7 cellular contexts compared by ENCODE assay signal in genomic region chr16:31472559-31473203, GRCh38. TPM values are rescaled to one million over a fixed set of nuclear protein-coding genes. Genes with fewer than 3 reads are reported as not detected.
DNase-seq lines count a peak whose midpoint lies in the region; TF ChIP-seq lines count a peak whose summit lies in the region.

No MANE protein-coding gene starts in this region.

- H3K9me3 Mint-ChIP-seq in chondrocyte (ENCODE audit: low read depth) = no peaks in the 10 kb centered on the region

- H4K20me1 ChIP-seq in SK-N-SH (ENCODE audit: insufficient read depth) = peaks cover 21% of the 10 kb centered on the region

- H3K36me3 ChIP-seq in SK-N-SH (replicated peaks in 1 of 2; ENCODE audit: control insufficient read depth in 1 of 2, insufficient read depth in 2 of 2, low read length in 1 of 2) = peaks cover 24 to 27% of the 10 kb centered on the region in 2 experiments
- no peaks in the 10 kb centered on the region for H3K36me3 ChIP-seq in kidney epithelial cell (ENCODE audit: control insufficient read depth, insufficient read depth, low read length)

- H3K4me3 Mint-ChIP-seq in chondrocyte (ENCODE audit: unreplicated experiment) = peak overlapping the region; percentile 89

- no peak overlapping the region for H2AFZ ChIP-seq in SK-N-SH (ENCODE audit: low read depth)

- H3K9me3 ChIP-seq in SK-N-SH = no peaks in the 10 kb centered on the region

- no peak for TF ChIP-seq EP300 in SK-N-SH (IDR thresholded peaks at IDR 0.05; ENCODE audit: borderline replicate concordance in 1 of 2, low read depth in 1 of 2, low read length in 1 of 2)

- H3K79me2 ChIP-seq in SK-N-SH (ENCODE audit: insufficient read depth) = peaks cover 45% of the 10 kb centered on the region

- in situ Hi-C loops in KBM-7 (cut with MboI; ENCODE audit: low pct_unique_long_range_greater_than_20kb, low sequenced_read_pairs) = no loop called here

- peak overlapping the region; percentile 72 to 94 for H3K27ac ChIP-seq in SK-N-SH (ENCODE audit: low read depth in 2 of 2, low read length in 1 of 2)

- H3K36me3 Mint-ChIP-seq in chondrocyte (ENCODE audit: low read depth) = peaks cover 29% of the 10 kb centered on the region

- no peaks in the 10 kb centered on the region for H3K27me3 ChIP-seq in SK-N-SH (ENCODE audit: insufficient read depth)
- H3K27me3 ChIP-seq in kidney epithelial cell (ENCODE audit: control insufficient read depth, insufficient read depth, low read length) = peaks cover 2% of the 10 kb centered on the region

- peak overlapping the region; percentile 94 for H3K27ac Mint-ChIP-seq in chondrocyte (ENCODE audit: unreplicated experiment)

- CTCF ChIA-PET in SK-N-SH (lab: Yijun Ruan, JAX) = interaction anchor here (0.6 to 5.7 kb wide), 10 partner anchors 10 to 314 kb away, joined by 3 to 68 read pairs (median 4); partner anchors contain the start of genes ARMC5, SLC5A2 and ZNF843

- peaks cover 49% of the 10 kb centered on the region for H3K4me1 Mint-ChIP-seq in chondrocyte (ENCODE audit: low read depth)

- POLR2A ChIA-PET in SK-N-SH (lab: Yijun Ruan, JAX) = interaction anchor here (0.6 to 1.3 kb wide), 7 partner anchors 12 to 355 kb away, joined by 3 to 12 read pairs (median 5); partner anchors contain the start of genes ARMC5, KAT8 and RUSF1

- no peaks in the 10 kb centered on the region for H3K27me3 Mint-ChIP-seq in chondrocyte (ENCODE audit: low read depth)

- peak overlapping the region; percentile 75 for H3K4me2 ChIP-seq in SK-N-SH

- DNase-seq in GM04503 (ENCODE audit: low read depth) (peak; percentile 61), KBM-7 (peak; percentile 60), SK-N-SH (peak; percentile 98), chondrocyte (ENCODE audit: low spot score) (peak; percentile 96), kidney epithelial cell (ENCODE audit: low read depth) (no peak), ecto neural progenitor cell (ENCODE audit: low spot score) (no peak)
- peak; percentile 74 for DNase-seq in stimulated activated CD8-positive, alpha-beta memory T cell treated with anti-CD3 and anti-CD28 coated beads, Interleukin-4, amount 100 ng/mL, for 48 hours

- H3K4me3 ChIP-seq in SK-N-SH (ENCODE audit: low read depth in 2 of 2, low read length in 1 of 2) (peak overlapping the region; percentile 54 to 81), kidney epithelial cell (ENCODE audit: low read depth, low read length) (peak overlapping the region; percentile 50)

- H3K9ac ChIP-seq in SK-N-SH = peak overlapping the region; percentile 97

- 9% methylated on average over 22 of the region's 24 CpGs for WGBS in SK-N-SH (ENCODE audit: low lambda C conversion rate)

- TF ChIP-seq RAD21 in SK-N-SH (IDR thresholded peaks at IDR 0.05; ENCODE audit: low read length) = no peak; the same call in 1 of the 2 replicates

- H3F3A ChIP-seq in SK-N-SH (replicated peaks; ENCODE audit: insufficient read depth) = peaks cover 30% of the 10 kb centered on the region

- no peaks in the 10 kb centered on the region for H3K9me2 ChIP-seq in SK-N-SH

- H3K4me1 ChIP-seq in SK-N-SH (ENCODE audit: control insufficient read depth in 1 of 2, insufficient read depth in 2 of 2, low read depth in 1 of 2, low read length in 1 of 2) = peaks cover 0 to 12% of the 10 kb centered on the region in 2 experiments; a peak in 1 of 4 replicates

- peak; percentile 91 for TF ChIP-seq CTCF in SK-N-SH (IDR thresholded peaks at IDR 0.05)
- peak; percentile 85 for TF ChIP-seq CTCF in chondrocyte (IDR thresholded peaks at IDR 0.05)
- peak; percentile 67 for TF ChIP-seq CTCF in kidney epithelial cell (IDR thresholded peaks at IDR 0.05; ENCODE audit: insufficient read depth, low read length, poor library complexity, severe bottlenecking)

TF ChIP-seq in SK-N-SH, 30 proteins besides CTCF, POLR2A, EP300 and RAD21:
- peak; percentile 84 for TF ChIP-seq NFIC (IDR thresholded peaks at IDR 0.05; ENCODE audit: borderline replicate concordance)
- TF ChIP-seq FOXJ3 (CRISPR knock-in tag; IDR thresholded peaks at IDR 0.05) = no peak
- TF ChIP-seq TAF1 (IDR thresholded peaks at IDR 0.05; ENCODE audit: borderline replicate concordance, low read depth, low read length) = 0 out of 2 replicates have a peak, but pooled peaks have one; percentile 4
- no peak for TF ChIP-seq TCF12 (IDR thresholded peaks at IDR 0.05)
- TF ChIP-seq, protein P1, sequence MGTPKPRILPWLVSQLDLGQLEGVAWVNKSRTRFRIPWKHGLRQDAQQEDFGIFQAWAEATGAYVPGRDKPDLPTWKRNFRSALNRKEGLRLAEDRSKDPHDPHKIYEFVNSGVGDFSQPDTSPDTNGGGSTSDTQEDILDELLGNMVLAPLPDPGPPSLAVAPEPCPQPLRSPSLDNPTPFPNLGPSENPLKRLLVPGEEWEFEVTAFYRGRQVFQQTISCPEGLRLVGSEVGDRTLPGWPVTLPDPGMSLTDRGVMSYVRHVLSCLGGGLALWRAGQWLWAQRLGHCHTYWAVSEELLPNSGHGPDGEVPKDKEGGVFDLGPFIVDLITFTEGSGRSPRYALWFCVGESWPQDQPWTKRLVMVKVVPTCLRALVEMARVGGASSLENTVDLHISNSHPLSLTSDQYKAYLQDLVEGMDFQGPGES (IDR thresholded peaks at IDR 0.05; ENCODE audit: low read depth, low read length) = peak; percentile 17; the same call in 1 of the 2 replicates
- TF ChIP-seq, protein P2, sequence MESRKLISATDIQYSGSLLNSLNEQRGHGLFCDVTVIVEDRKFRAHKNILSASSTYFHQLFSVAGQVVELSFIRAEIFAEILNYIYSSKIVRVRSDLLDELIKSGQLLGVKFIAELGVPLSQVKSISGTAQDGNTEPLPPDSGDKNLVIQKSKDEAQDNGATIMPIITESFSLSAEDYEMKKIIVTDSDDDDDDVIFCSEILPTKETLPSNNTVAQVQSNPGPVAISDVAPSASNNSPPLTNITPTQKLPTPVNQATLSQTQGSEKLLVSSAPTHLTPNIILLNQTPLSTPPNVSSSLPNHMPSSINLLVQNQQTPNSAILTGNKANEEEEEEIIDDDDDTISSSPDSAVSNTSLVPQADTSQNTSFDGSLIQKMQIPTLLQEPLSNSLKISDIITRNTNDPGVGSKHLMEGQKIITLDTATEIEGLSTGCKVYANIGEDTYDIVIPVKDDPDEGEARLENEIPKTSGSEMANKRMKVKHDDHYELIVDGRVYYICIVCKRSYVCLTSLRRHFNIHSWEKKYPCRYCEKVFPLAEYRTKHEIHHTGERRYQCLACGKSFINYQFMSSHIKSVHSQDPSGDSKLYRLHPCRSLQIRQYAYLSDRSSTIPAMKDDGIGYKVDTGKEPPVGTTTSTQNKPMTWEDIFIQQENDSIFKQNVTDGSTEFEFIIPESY (IDR thresholded peaks at IDR 0.05; ENCODE audit: borderline replicate concordance, low read depth) = no peak
- TF ChIP-seq RCOR1 (IDR thresholded peaks at IDR 0.05; ENCODE audit: low read length) = peak; percentile 93
- TF ChIP-seq POLR2AphosphoS5 (IDR thresholded peaks at IDR 0.05; ENCODE audit: low read depth, low read length) = peak; percentile 28
- TF ChIP-seq FOXM1 (IDR thresholded peaks at IDR 0.05; ENCODE audit: low read depth) = peak; percentile 62
- 0 out of 2 replicates have a peak, but pooled peaks have one; percentile 4 for TF ChIP-seq SMC3 (IDR thresholded peaks at IDR 0.05; ENCODE audit: low read depth, low read length)
- 0 out of 2 replicates have a peak, but pooled peaks have one; percentile 36 for TF ChIP-seq RFX5 (IDR thresholded peaks at IDR 0.05; ENCODE audit: low read length)

RNA-seq across cellular contexts. Expression of gene TGFB1I1, which starts 0.7 kb away (rescaled TPM):
- 29.7 and 30.4 TPM in 2 replicates for polyA plus RNA-seq in SK-N-SH (2012; rRNA removed)
- 15.3 and 29.1 TPM in 2 replicates for polyA plus RNA-seq in SK-N-SH (2012; cell fraction: cytosol; rRNA removed)
- polyA plus RNA-seq in SK-N-SH (2012; cell fraction: nucleus; rRNA removed) = 90.7 and 142 TPM in 2 replicates
- total RNA-seq in chondrocyte = 124 to 224 TPM (median 221 TPM) in 3 replicates
- total RNA-seq in kidney epithelial cell = 116 and 138 TPM in 2 replicates

RNA-seq across cellular contexts. Expression of gene SLC5A2, which starts 10.2 kb away (rescaled TPM):
- polyA plus RNA-seq in SK-N-SH (2012; rRNA removed) = 0.31 and 0.58 TPM in 2 replicates
- polyA plus RNA-seq in SK-N-SH (2012; cell fraction: cytosol; rRNA removed) = 0.12 and 0.14 TPM in 2 replicates
- 2.5 and 2.6 TPM in 2 replicates for polyA plus RNA-seq in SK-N-SH (2012; cell fraction: nucleus; rRNA removed)
- total RNA-seq in chondrocyte (not detected in 3 replicates), kidney epithelial cell (0.04 and 0.21 TPM in 2 replicates)

RNA-seq across cellular contexts. Expression of gene ARMC5, which starts 13.4 kb away (rescaled TPM):
- 7.0 and 8.9 TPM in 2 replicates for polyA plus RNA-seq in SK-N-SH (2012; rRNA removed)
- 3.1 and 4.3 TPM in 2 replicates for polyA plus RNA-seq in SK-N-SH (2012; cell fraction: cytosol; rRNA removed)
- 27.4 and 34.6 TPM in 2 replicates for polyA plus RNA-seq in SK-N-SH (2012; cell fraction: nucleus; rRNA removed)
- total RNA-seq in chondrocyte (12.2 to 13.2 TPM (median 12.4 TPM) in 3 replicates), kidney epithelial cell (18.7 and 23.2 TPM in 2 replicates)

RNA-seq across cellular contexts. Expression of gene ZNF843, which starts 30.1 kb away (rescaled TPM):
- 0.45 and 0.61 TPM in 2 replicates for polyA plus RNA-seq in SK-N-SH (2012; rRNA removed)
- 0.28 and 0.49 TPM in 2 replicates for polyA plus RNA-seq in SK-N-SH (2012; cell fraction: cytosol; rRNA removed)
- polyA plus RNA-seq in SK-N-SH (2012; cell fraction: nucleus; rRNA removed) = 0.35 and 0.46 TPM in 2 replicates
- total RNA-seq in chondrocyte (2.3 to 3.7 TPM (median 2.8 TPM) in 3 replicates), kidney epithelial cell (0.89 and 3.2 TPM in 2 replicates)

RNA-seq across cellular contexts. Expression of gene RUSF1, which starts 35.5 kb away (rescaled TPM):
- 36.5 and 46.8 TPM in 2 replicates for polyA plus RNA-seq in SK-N-SH (2012; rRNA removed)
- 11.5 and 18.3 TPM in 2 replicates for polyA plus RNA-seq in SK-N-SH (2012; cell fraction: cytosol; rRNA removed)
- polyA plus RNA-seq in SK-N-SH (2012; cell fraction: nucleus; rRNA removed) = 230 and 273 TPM in 2 replicates
- 52.7 to 67.5 TPM (median 58.3 TPM) in 3 replicates for total RNA-seq in chondrocyte
- total RNA-seq in kidney epithelial cell = 54.0 and 64.1 TPM in 2 replicates

Comparison
In these comparisons a context has a peak if more than half of its experiments do, and no peak if none do; other contexts are left out.
1. DNase-seq: peak in GM04503 (single experiment), KBM-7 (single experiment), SK-N-SH (single experiment), chondrocyte (single experiment) and stimulated activated CD8-positive, alpha-beta memory T cell treated with anti-CD3 and anti-CD28 coated beads, Interleukin-4, amount 100 ng/mL, for 48 hours (single experiment); none in kidney epithelial cell (single experiment) and ecto neural progenitor cell (single experiment).
2. Peak in every context shown above with its lines, with median percentiles within 50 percentile points of each other: CTCF ChIP-seq.